In the genomic region with DNA sequence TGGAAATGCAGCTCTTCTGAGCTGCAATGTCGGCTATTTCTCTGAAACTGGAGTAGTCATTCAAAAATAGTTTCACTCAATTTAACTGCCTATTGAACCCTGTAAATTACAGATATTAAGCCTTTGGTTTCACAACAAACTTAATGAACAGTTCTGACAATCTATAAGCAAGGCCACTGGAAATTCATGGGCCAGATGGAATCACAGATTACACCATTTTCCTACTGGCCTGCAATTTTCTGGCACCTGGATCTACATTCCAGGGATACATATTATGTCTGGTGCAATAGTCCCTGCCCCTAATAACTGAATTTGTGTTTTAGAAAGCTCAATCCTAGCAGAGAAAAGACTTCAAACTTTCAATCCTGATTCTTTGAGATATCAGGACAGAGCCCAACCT, we compare ENCODE assay signal across 15 cellular contexts.
"Had no signal": no experiment of that assay in that cellular context is flagged by ENCODE, and none has a peak within 500 bp of the region (broad histone marks: within the 10 kb centered on the region; RNA-seq: fewer than 3 reads in every experiment).

No MANE protein-coding gene starts in this region.

- H3K27me3 ChIP-seq: adrenal gland, esophagus squamous epithelium, right atrium auricular region, transverse colon had no signal

- ATAC-seq: left cardiac atrium, lower lobe of right lung had no signal

- H3K4me3 Mint-ChIP-seq: mesothelial cell of epicardium had no signal

- H3K4me1 Mint-ChIP-seq: mesothelial cell of epicardium had no signal

- H3K36me3 ChIP-seq: adrenal gland, esophagus squamous epithelium, lower lobe of right lung, right atrium auricular region, transverse colon had no signal

- H3K9me3 ChIP-seq: adrenal gland, esophagus squamous epithelium, lower lobe of right lung, right atrium auricular region, transverse colon had no signal

- H3K4me3 ChIP-seq: adrenal gland, esophagus squamous epithelium, lower lobe of right lung, right atrium auricular region, smooth muscle cell, transverse colon had no signal

- H3K27ac ChIP-seq: adrenal gland, esophagus squamous epithelium, lower lobe of right lung, right atrium auricular region, transverse colon had no signal

- H3K9me3 Mint-ChIP-seq: mesothelial cell of epicardium had no signal

- DNase-seq: activated CD4-positive, alpha-beta T cell treated with anti-CD3 and anti-CD28 coated beads for 48 hours; activated CD8-positive, alpha-beta memory T cell treated with anti-CD3 and anti-CD28 coated beads, Interleukin-2, amount 50 U/mL, for 4 hours; activated effector memory CD4-positive, alpha-beta T cell treated with Interleukin-2 at 50 U/mL for 16 hours; adrenal gland; esophagus squamous epithelium; foreskin fibroblast; head of caudate nucleus; left cardiac atrium; lower lobe of right lung; substantia nigra; SW 1271; transverse colon had no signal

- H3K27ac Mint-ChIP-seq: mesothelial cell of epicardium had no signal

- H3K36me3 Mint-ChIP-seq: mesothelial cell of epicardium had no signal

- H3K4me1 ChIP-seq: adrenal gland, esophagus squamous epithelium, lower lobe of right lung, right atrium auricular region, transverse colon had no signal
